In genomic region chr7:780056-780455, GRCh38 we compare ENCODE assay signal across 28 cellular contexts. TPM values are rescaled to one million over a fixed set of nuclear protein-coding genes. Genes with fewer than 3 reads are reported as not detected.
DNase-seq lines count a peak whose midpoint lies in the region; ATAC-seq and TF ChIP-seq lines count a peak whose summit lies in the region.
"Had no signal": no experiment of that assay in that cellular context is flagged by ENCODE, and none has a peak within 500 bp of the region (broad histone marks: within the 10 kb centered on the region; RNA-seq: fewer than 3 reads in every experiment).

No MANE protein-coding gene starts in this region.

- DNase-seq in Right ventricle myocardium inferior (ENCODE audit: missing footprints) (no peak), cardiac septum (ENCODE audit: low spot score) (no peak), epidermal melanocyte (ENCODE audit: insufficient read length, low spot score) (peak; percentile 61), lower lobe of right lung (peak; percentile 40), tibial artery (no peak), iPS-NIHi11 (ENCODE audit: low spot score) (no peak)
- no peak for DNase-seq in stimulated activated naive CD4-positive, alpha-beta T cell treated with Interleukin-2 at 50 U/mL for 16 hours (lab: John Stamatoyannopoulos, UW)
- DNase-seq: activated CD4-positive, alpha-beta T cell treated with anti-CD3 and anti-CD28 coated beads, Interleukin-2, amount 10 ng/mL, durations not matched to agents 24 days and 14 days; activated gamma-delta T cell treated with Interleukin-2 at 50 U/mL for 16 hours; activated naive CD8-positive, alpha-beta T cell treated with anti-CD3 and anti-CD28 coated beads, Interleukin-2, amount 10 ng/mL, durations not matched to agents 7 days and 5 days; activated T-cell treated with anti-CD3 and anti-CD28 coated beads, Interleukin-2, amount 50 U/mL, for 4 hours; aorta; CD8-positive, alpha-beta memory T cell; foreskin melanocyte; left colon; NCI-H1417 treated with DMSO at 0.1 percent for 48 hours; NCI-H2029 treated with DMSO at 0.1 percent for 48 hours; NCI-H526; stimulated activated CD4-positive, alpha-beta T cell treated with anti-CD3 and anti-CD28 coated beads, Interleukin-12 subunit alpha, Interleukin-12 subunit beta, amount 100 ng/mL, for 4 hours; stimulated activated CD4-positive, alpha-beta T cell treated with anti-CD3 and anti-CD28 coated beads, Interleukin-2, amount 100 ng/mL, for 48 hours; stomach; T1000 had no signal

- no peaks in the 10 kb centered on the region for H3K4me1 ChIP-seq in lower lobe of right lung
- peaks cover 0 to 35% (median 15%) of the 10 kb centered on the region in 4 donors for H3K4me1 ChIP-seq in tibial artery

- peak; percentile 71 for ATAC-seq in Right ventricle myocardium inferior
- no peak for ATAC-seq in lower lobe of right lung
- no peak for ATAC-seq in GM18519 (IDR thresholded peaks at IDR 0.05; ENCODE audit: low FRiP score, unreplicated experiment)
- ATAC-seq: activated T-cell treated with anti-CD3 and anti-CD28 coated beads, Interleukin-2, amount 50 U/mL, for 4 hours; HepG2; left colon; Panc1; sciatic nerve had no signal

- H3K27ac ChIP-seq in lower lobe of right lung (no peak overlapping the region), tibial artery (peak overlapping the region; percentile 10 to 70)
- H3K27ac ChIP-seq: hepatocyte had no signal

- peaks cover 56% of the 10 kb centered on the region for H3K36me3 ChIP-seq in lower lobe of right lung
- H3K36me3 ChIP-seq in tibial artery: peaks cover 0 to 75% (median 38%) of the 10 kb centered on the region in 3 donors

- H3K4me3 ChIP-seq in lower lobe of right lung: no peak overlapping the region
- no peak overlapping the region for H3K4me3 ChIP-seq in tibial artery
- H3K4me3 ChIP-seq: hepatocyte, stomach, tibial nerve had no signal

- intact Hi-C loops in Right ventricle myocardium inferior (cut with DNase I): no loop called here
- intact Hi-C loops in cardiac septum (cut with DNase I): no loop called here
- intact Hi-C loops in lower lobe of right lung (cut with DNase I): no loop called here
- intact Hi-C loops in tibial artery (cut with DNase I; ENCODE audit: low total_unique reads): loop anchor here (10.0 kb wide), 1 partner anchor 55 kb away; the partner anchor contains the start of gene SUN1

- no peaks in the 10 kb centered on the region for H3K9me3 ChIP-seq in lower lobe of right lung
- H3K9me3 ChIP-seq in tibial artery: no peaks in the 10 kb centered on the region
- H3K9me3 ChIP-seq: stomach, tibial nerve had no signal

- TF ChIP-seq CTCF in lower lobe of right lung (IDR thresholded peaks at IDR 0.05) (no peak), tibial artery (IDR thresholded peaks at IDR 0.05) (no peak)

- H3K27me3 ChIP-seq in lower lobe of right lung (ENCODE audit: low read depth) (no peaks in the 10 kb centered on the region), tibial artery (no peaks in the 10 kb centered on the region)
- H3K27me3 ChIP-seq: hepatocyte, stomach, tibial nerve had no signal

RNA-seq across cellular contexts. Expression of gene SUN1, which starts 52.2 kb away (rescaled TPM):
- total RNA-seq in Right ventricle myocardium inferior (176 TPM), cardiac septum (153 TPM), lower lobe of right lung (111 TPM)

RNA-seq across cellular contexts. Expression of gene PRKAR1B, which starts 53.0 kb away (rescaled TPM):
- 16.7 TPM for total RNA-seq in Right ventricle myocardium inferior
- 13.5 TPM for total RNA-seq in cardiac septum
- 16.8 TPM for total RNA-seq in lower lobe of right lung

RNA-seq across cellular contexts. Expression of gene DNAAF5, which starts 53.6 kb away (rescaled TPM):
- total RNA-seq in Right ventricle myocardium inferior (17.7 TPM), cardiac septum (22.1 TPM), lower lobe of right lung (22.4 TPM)

Comparison
In these comparisons a context has a peak if more than half of its experiments do, and no peak if none do; other contexts are left out.
1. DNase-seq: peak in epidermal melanocyte (single experiment) and lower lobe of right lung (single experiment); none in Right ventricle myocardium inferior (single experiment), cardiac septum (single experiment), tibial artery (0 of 2), stimulated activated naive CD4-positive, alpha-beta T cell treated with Interleukin-2 at 50 U/mL for 16 hours (single experiment) and iPS-NIHi11 (single experiment).